ENCODE assay signal across 32 cellular contexts in the genomic region with DNA sequence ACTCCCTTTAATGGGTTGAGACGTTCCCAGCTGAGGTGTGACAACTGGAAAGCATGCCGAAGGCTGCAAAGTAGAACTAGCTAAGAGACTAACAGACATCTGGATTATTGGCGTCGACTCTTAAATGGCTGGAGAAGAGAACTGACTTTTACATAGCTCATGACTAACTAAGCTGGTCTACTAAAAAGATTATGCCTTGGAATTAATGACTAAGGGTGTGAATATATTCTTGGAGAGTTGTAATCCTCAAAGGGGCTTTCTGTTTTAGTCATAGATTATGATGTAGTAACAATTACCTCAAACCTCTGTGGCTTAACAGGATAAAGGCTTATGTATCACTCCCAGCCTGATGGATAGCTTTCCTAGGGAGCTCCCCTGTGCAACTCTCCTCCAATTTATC. TPM values are rescaled to one million over a fixed set of nuclear protein-coding genes. Genes with fewer than 3 reads are reported as not detected.
A peak's percentile ranks its signal among the peaks of the same experiment; 100 is the strongest.
DNase-seq lines count a peak whose midpoint lies in the region; ATAC-seq and TF ChIP-seq lines count a peak whose summit lies in the region.
"Had no signal": no experiment of that assay in that cellular context is flagged by ENCODE, and none has a peak within 500 bp of the region (broad histone marks: within the 10 kb centered on the region; RNA-seq: fewer than 3 reads in every experiment).

No MANE protein-coding gene starts in this region.

- no peaks in the 10 kb centered on the region for H3K27me3 ChIP-seq in SJCRH30
- H3K27me3 ChIP-seq: right lobe of liver, thyroid gland, uterus had no signal

- no peaks in the 10 kb centered on the region for H3K79me2 ChIP-seq in OCI-LY7 (ENCODE audit: insufficient read depth, low read depth, low read length)

- H3K4me1 ChIP-seq in OCI-LY7 (ENCODE audit: insufficient read depth, low read length, poor library complexity, severe bottlenecking), result no peaks in the 10 kb centered on the region
- no peaks in the 10 kb centered on the region for H3K4me1 ChIP-seq in SJCRH30
- H3K4me1 ChIP-seq: uterus had no signal

- H3K4me3 ChIP-seq in OCI-LY7 (ENCODE audit: low read depth, low read length, poor library complexity, severe bottlenecking) (no peak overlapping the region), fibroblast of mammary gland (ENCODE audit: control insufficient read depth, low read depth, low read length) (no peak overlapping the region), SJCRH30 (no peak overlapping the region)
- H3K4me3 ChIP-seq: dorsolateral prefrontal cortex, right lobe of liver, SK-N-MC, thyroid gland, uterus had no signal

- no peak overlapping the region for H3K4me2 ChIP-seq in OCI-LY7 (ENCODE audit: low read length)

- no peaks in the 10 kb centered on the region for H3K36me3 Mint-ChIP-seq in activated CD4-positive, alpha-beta T cell treated with anti-CD3 and anti-CD28 coated beads, Interleukin-2, amount 10 ng/mL, durations not matched to agents 24 days and 14 days (ENCODE audit: low read depth)
- H3K36me3 Mint-ChIP-seq: CD8-positive, alpha-beta memory T cell; IgD-negative memory B cell; mesothelial cell of epicardium had no signal

- intact Hi-C loops in left ventricle myocardium superior (cut with micrococcal nuclease), result no loop called here
- intact Hi-C loops in Right ventricle myocardium superior (cut with DNase I), result no loop called here
- intact Hi-C loops in OCI-LY7 (cut with micrococcal nuclease; ENCODE audit: unreplicated experiment), result no loop called here
- intact Hi-C loops in activated CD4-positive, alpha-beta T cell treated with anti-CD3 and anti-CD28 coated beads, Interleukin-2, amount 10 ng/mL, durations not matched to agents 24 days and 14 days (cut with micrococcal nuclease), result no loop called here

- no peaks in the 10 kb centered on the region for H4K20me1 ChIP-seq in OCI-LY7 (ENCODE audit: insufficient read depth, low read length)

- no peaks in the 10 kb centered on the region for H3K4me1 Mint-ChIP-seq in activated CD4-positive, alpha-beta T cell treated with anti-CD3 and anti-CD28 coated beads, Interleukin-2, amount 10 ng/mL, durations not matched to agents 24 days and 14 days
- H3K4me1 Mint-ChIP-seq: CD8-positive, alpha-beta memory T cell; IgD-negative memory B cell had no signal

- CTCF ChIA-PET in OCI-LY7 (lab: Charles Lee; ENCODE audit: unreplicated experiment), result no interaction called here

- H3K36me3 ChIP-seq in OCI-LY7 (ENCODE audit: insufficient read depth, low read length) (no peaks in the 10 kb centered on the region), SJCRH30 (no peaks in the 10 kb centered on the region)
- H3K36me3 ChIP-seq: right lobe of liver, thyroid gland, uterus had no signal

- H3K9me3 ChIP-seq in OCI-LY7 (ENCODE audit: low read length) (no peaks in the 10 kb centered on the region), SJCRH30 (replicated peaks) (no peaks in the 10 kb centered on the region)
- H3K9me3 ChIP-seq: right lobe of liver, thyroid gland, uterus had no signal

- H3K27ac Mint-ChIP-seq in activated CD4-positive, alpha-beta T cell treated with anti-CD3 and anti-CD28 coated beads, Interleukin-2, amount 10 ng/mL, durations not matched to agents 24 days and 14 days, result no peak overlapping the region
- H3K27ac Mint-ChIP-seq: CD8-positive, alpha-beta memory T cell; IgD-negative memory B cell; mesothelial cell of epicardium had no signal

- POLR2A ChIA-PET in OCI-LY7 (lab: Charles Lee), result interaction anchor here (0.6 to 2.6 kb wide), 6 partner anchors 10 to 704 kb away, joined by 3 to 6 read pairs (median 3); no protein-coding TSS in a partner anchor

- no peak for DNase-seq in left ventricle myocardium superior
- no peak for DNase-seq in Right ventricle myocardium superior
- no peak for DNase-seq in OCI-LY7 (ENCODE audit: low spot score)
- DNase-seq in fibroblast of mammary gland (ENCODE audit: low read depth), result peak; percentile 63
- no peak for DNase-seq in activated CD4-positive, alpha-beta T cell treated with anti-CD3 and anti-CD28 coated beads, Interleukin-2, amount 10 ng/mL, durations not matched to agents 24 days and 14 days
- DNase-seq in NCI-H1694 treated with DMSO at 0.1 percent for 48 hours (lab: John Stamatoyannopoulos, UW), result no peak
- DNase-seq in SJCRH30, result no peak
- no peak for DNase-seq in globus pallidus (ENCODE audit: low spot score)
- DNase-seq: activated CD4-positive, CD25-positive, alpha-beta regulatory T cell; activated gamma-delta T cell treated with Interleukin-2 at 50 U/mL for 16 hours; activated T-cell treated with anti-CD3 and anti-CD28 coated beads, Interleukin-2, amount 50 U/mL, for 48 hours; CD8-positive, alpha-beta memory T cell; DMS53; dorsolateral prefrontal cortex; MV-4-11; NCI-H1436 treated with DMSO at 0.1 percent for 48 hours; NCI-H2107; NCI-H446; NCI-H748 treated with DMSO at 0.1 percent for 48 hours; posterior cingulate gyrus; right lobe of liver; stimulated activated CD4-positive, alpha-beta T cell treated with anti-CD3 and anti-CD28 coated beads, Interleukin-4, amount 100 ng/mL, for 1 hour; thyroid gland; uterus had no signal

- no TSS peak for BruUV-seq in OCI-LY7 (replicated peaks; lab: Mats Ljungman, UMichigan)

- H3K9me3 Mint-ChIP-seq in activated CD4-positive, alpha-beta T cell treated with anti-CD3 and anti-CD28 coated beads, Interleukin-2, amount 10 ng/mL, durations not matched to agents 24 days and 14 days, result no peaks in the 10 kb centered on the region

- H3K27ac ChIP-seq in OCI-LY7 (ENCODE audit: low read depth, low read length, poor library complexity, severe bottlenecking) (no peak overlapping the region), SJCRH30 (no peak overlapping the region)
- H3K27ac ChIP-seq: dorsolateral prefrontal cortex, right lobe of liver, RWPE1, SK-N-MC, thyroid gland, uterus had no signal

- ATAC-seq in left ventricle myocardium superior (peak; percentile 70), Right ventricle myocardium superior (ENCODE audit: poor library complexity) (no peak)
- ATAC-seq: right lobe of liver had no signal

- no peak for TF ChIP-seq CTCF in OCI-LY7 (conservative IDR thresholded peaks at IDR 0.05; ENCODE audit: low read length)
- no peak for TF ChIP-seq CTCF in fibroblast of mammary gland (conservative IDR thresholded peaks at IDR 0.05; ENCODE audit: control insufficient read depth, insufficient read depth, low read depth, low read length)

- peak overlapping the region; percentile 44; the same call in 1 of the 2 replicates for H2AFZ ChIP-seq in OCI-LY7 (ENCODE audit: low read length)

- H3K4me3 Mint-ChIP-seq in activated CD4-positive, alpha-beta T cell treated with anti-CD3 and anti-CD28 coated beads, Interleukin-2, amount 10 ng/mL, durations not matched to agents 24 days and 14 days, result no peak overlapping the region
- H3K4me3 Mint-ChIP-seq: CD8-positive, alpha-beta memory T cell; IgD-negative memory B cell; mesothelial cell of epicardium had no signal

- H3K9me2 ChIP-seq in OCI-LY7 (ENCODE audit: insufficient read depth, low read length), result no peaks in the 10 kb centered on the region

- H3K27me3 Mint-ChIP-seq in activated CD4-positive, alpha-beta T cell treated with anti-CD3 and anti-CD28 coated beads, Interleukin-2, amount 10 ng/mL, durations not matched to agents 24 days and 14 days, result no peaks in the 10 kb centered on the region
- H3K27me3 Mint-ChIP-seq: CD8-positive, alpha-beta memory T cell; IgD-negative memory B cell had no signal

RNA-seq across cellular contexts. Expression of gene SLC5A12, which starts 39.5 kb away (rescaled TPM):
- total RNA-seq in left ventricle myocardium superior, result not detected
- not detected for total RNA-seq in Right ventricle myocardium superior
- not detected in 2 replicates for total RNA-seq in OCI-LY7 (2014; rRNA removed; shearing (Covaris generic))
- total RNA-seq in OCI-LY7 (2022), result not detected in 2 replicates
- not detected in 2 replicates for total RNA-seq in activated CD4-positive, alpha-beta T cell treated with anti-CD3 and anti-CD28 coated beads, Interleukin-2, amount 10 ng/mL, durations not matched to agents 24 days and 14 days
- total RNA-seq in SJCRH30 (2014; rRNA removed; shearing (Covaris generic)), result 0.05 and 0.10 TPM in 2 replicates
- total RNA-seq: A673; CD8-positive, alpha-beta memory T cell; G401; HT-29; T-helper 1 cell treated with Interleukin-12 subunit alpha and Interleukin-12 subunit beta and Interleukin-4 antibody, amounts not matched to agents 30 ng/mL and 1 ng/mL, for 36 hours; thyroid gland had no signal
